24 cellular contexts compared by ENCODE assay signal in the genomic region with DNA sequence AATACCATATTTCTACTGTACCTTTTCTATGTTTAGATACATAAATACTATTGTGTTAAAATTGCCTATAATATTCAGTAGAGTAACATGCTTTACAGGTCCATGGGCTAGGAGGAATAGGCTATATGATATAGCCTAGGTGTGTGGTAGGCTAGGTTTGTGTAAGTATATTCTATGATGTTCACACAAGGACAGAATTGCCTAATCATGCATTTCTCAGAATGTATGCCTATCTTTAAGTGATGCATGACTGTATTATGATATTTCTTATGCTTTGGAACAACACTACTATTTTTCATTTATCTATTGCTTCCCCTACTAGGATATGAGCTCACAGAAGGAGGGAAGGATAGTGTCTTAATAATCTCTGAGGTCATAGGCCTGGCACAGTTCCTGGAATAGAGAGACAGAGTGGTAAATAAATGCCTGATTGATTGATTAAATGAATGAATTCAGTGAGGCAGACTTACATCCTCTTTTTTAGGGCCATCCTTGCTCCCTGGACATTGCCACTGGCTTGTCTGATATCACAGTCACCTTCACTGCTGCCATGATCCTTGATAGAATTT.
DNase-seq lines count a peak whose midpoint lies in the region; ATAC-seq, FAIRE-seq and TF ChIP-seq lines count a peak whose summit lies in the region.
"Had no signal": no experiment of that assay in that cellular context is flagged by ENCODE, and none has a peak within 500 bp of the region (broad histone marks: within the 10 kb centered on the region; RNA-seq: fewer than 3 reads in every experiment).

No MANE protein-coding gene starts in this region.

- peak overlapping the region; percentile 9; the same call in 1 of the 3 replicates for H3K27ac ChIP-seq in K562 (ENCODE audit: extremely low read depth, low read depth, low read length)
- H3K27ac ChIP-seq: 22Rv1, BLaER1 had no signal

- DNase-seq in DMS 273 (lab: John Stamatoyannopoulos, UW; ENCODE audit: unreplicated experiment): peak; percentile 8
- no peak for DNase-seq in DMS 273 treated with DMSO at 0.1 percent for 48 hours (lab: John Stamatoyannopoulos, UW)
- peak; percentile 14 for DNase-seq in NCI-H774 (lab: John Stamatoyannopoulos, UW)
- peak in 2 of 4 experiments; percentile 27 to 57 for DNase-seq in K562 (ENCODE audit: extremely low read depth in 1 of 4, low spot score in 3 of 4)
- no peak for DNase-seq in MV-4-11 (lab: John Stamatoyannopoulos, UW)
- no peak for DNase-seq in NK-92 treated with Interleukin-12 subunit alpha and Interleukin-12 subunit beta, amount 100 ng/mL, for 24 hours (lab: John Stamatoyannopoulos, UW)
- no peak for DNase-seq in mesenteric fat pad (ENCODE audit: low spot score)
- DNase-seq: ACHN; CD4-positive, alpha-beta T cell; COR-L47; DMS153; GOT3; HCEC 1CT; KG1; NCI-H1105 treated with DMSO at 0.1 percent for 48 hours; NCI-H1694; NCI-H2081; NCI-H2171; NCI-H526 treated with DMSO at 0.1 percent for 48 hours had no signal

- no peak for FAIRE-seq in K562 (lab: Jason Lieb, UNC)
- FAIRE-seq: GM12892, RCC 7860 had no signal

- no peaks in the 10 kb centered on the region for H4K20me1 ChIP-seq in K562 (replicated peaks; ENCODE audit: control insufficient read depth, insufficient read depth, low read length)
- H4K20me1 ChIP-seq: BLaER1 had no signal

- TF ChIP-seq CTCF in K562 (IDR thresholded peaks at IDR 0.05 in 2 of 3, conservative IDR thresholded peaks at IDR 0.05 in 1 of 3; ENCODE audit: insufficient read depth in 2 of 3, low read depth in 1 of 3, low read length in 3 of 3): no peak

- peak overlapping the region; percentile 4; the same call in 1 of the 2 replicates for H3K4me2 ChIP-seq in K562 (ENCODE audit: insufficient read depth, low read length)

- no peaks in the 10 kb centered on the region for H3K36me3 ChIP-seq in K562 (ENCODE audit: control insufficient read depth, insufficient read depth, low read length)
- H3K36me3 ChIP-seq: BLaER1 had no signal

- intact Hi-C loops in K562 (cut with micrococcal nuclease): no loop called here

- BruUV-seq in K562 (replicated peaks; lab: Mats Ljungman, UMichigan): no TSS peak

- peak; percentile 58; the same call in 1 of the 2 replicates for TF ChIP-seq EP300 in K562 (IDR thresholded peaks at IDR 0.05; ENCODE audit: low read length)

- POLR2A ChIA-PET in K562 (lab: Yijun Ruan, JAX): interaction anchor here (0.6 to 1.6 kb wide), 2 partner anchors 70 to 469 kb away, joined by 3 read pairs; no protein-coding TSS in a partner anchor

- H3K9ac ChIP-seq in K562 (ENCODE audit: insufficient read depth in 1 of 2, low read depth in 2 of 2, low read length in 2 of 2): no peak overlapping the region
- H3K9ac ChIP-seq: BLaER1 had no signal

- H3K9me1 ChIP-seq in K562 (ENCODE audit: control insufficient read depth, insufficient read depth, low read length): no peaks in the 10 kb centered on the region

- TF ChIP-seq RAD21 in K562 (CRISPR knock-in tag; conservative IDR thresholded peaks at IDR 0.05 in 1 of 2, IDR thresholded peaks at IDR 0.05 in 1 of 2): no peak

- peak; percentile 67 for ATAC-seq in K562
- ATAC-seq in GM18502 (IDR thresholded peaks at IDR 0.05; ENCODE audit: poor library complexity, unreplicated experiment): no peak

- peaks cover 0 to 22% of the 10 kb centered on the region in 2 experiments; a peak in 3 of 5 replicates for H3K4me1 ChIP-seq in K562 (replicated peaks in 1 of 2; ENCODE audit: control insufficient read depth in 2 of 2, insufficient read depth in 2 of 2, low read length in 2 of 2)

- no peak for TF ChIP-seq POLR2A in K562 (conservative IDR thresholded peaks at IDR 0.05)

- in situ Hi-C loops in K562 (cut with MboI): no loop called here

- H3K4me3 ChIP-seq in K562: no peak overlapping the region
- H3K4me3 ChIP-seq: BLaER1 had no signal

- no peaks in the 10 kb centered on the region for H3K27me3 ChIP-seq in K562 (ENCODE audit: control insufficient read depth in 2 of 2, insufficient read depth in 2 of 2, low read length in 2 of 2)
- H3K27me3 ChIP-seq: BLaER1 had no signal

- H2AFZ ChIP-seq in K562 (ENCODE audit: low read depth, low read length): peak overlapping the region; percentile 13

- no peaks in the 10 kb centered on the region for H3K79me2 ChIP-seq in K562 (ENCODE audit: control insufficient read depth, insufficient read depth, low read length)

- CTCF ChIA-PET in K562 (lab: Yijun Ruan, JAX; ENCODE audit: low intra/inter-chr PET ratio): no interaction called here

- H3K9me3 ChIP-seq in K562 (replicated peaks; ENCODE audit: control insufficient read depth, insufficient read depth, low read depth, low read length): peaks cover 5% of the 10 kb centered on the region

TF ChIP-seq in K562, 482 proteins besides CTCF, POLR2A, EP300 and RAD21 (continues in another document):
- TF ChIP-seq HDAC1 (IDR thresholded peaks at IDR 0.05) (peak in 1 of 2 experiments; percentile 10; a peak in 1 of 4 replicates), TGIF2 (CRISPR knock-in tag; IDR thresholded peaks at IDR 0.05) (no peak), CBFB (CRISPR knock-in tag; IDR thresholded peaks at IDR 0.05) (no peak), ZC3H4 (CRISPR knock-in tag; IDR thresholded peaks at IDR 0.05; ENCODE audit: borderline replicate concordance) (no peak), E2F1 (CRISPR knock-in tag; IDR thresholded peaks at IDR 0.05) (no peak), C11orf30 (IDR thresholded peaks at IDR 0.05; ENCODE audit: low read depth) (peak; percentile 83), MYBL2 (IDR thresholded peaks at IDR 0.05; ENCODE audit: low read depth) (no peak), MYBL2 (CRISPR knock-in tag; IDR thresholded peaks at IDR 0.05; ENCODE audit: borderline replicate concordance) (no peak), ZNF766 (CRISPR knock-in tag; conservative IDR thresholded peaks at IDR 0.05) (no peak), HMBOX1 (IDR thresholded peaks at IDR 0.05) (no peak), DNMT1 (IDR thresholded peaks at IDR 0.05) (no peak), HEY1 (CRISPR knock-in tag; IDR thresholded peaks at IDR 0.05; ENCODE audit: borderline replicate concordance) (no peak), ZKSCAN1 (IDR thresholded peaks at IDR 0.05; ENCODE audit: low read depth, low read length) (no peak), KDM1A (IDR thresholded peaks at IDR 0.05) (0 out of 4 replicates have a peak, but pooled peaks of 1 of the 2 experiments have one; percentile 23), ARHGAP35 (IDR thresholded peaks at IDR 0.05; ENCODE audit: partially characterized antibody) (no peak), MXD1 (CRISPR knock-in tag; IDR thresholded peaks at IDR 0.05; ENCODE audit: borderline replicate concordance, poor library complexity, severe bottlenecking) (no peak), HNRNPUL1 (IDR thresholded peaks at IDR 0.05; ENCODE audit: low read length) (no peak), ETV1 (tag; conservative IDR thresholded peaks at IDR 0.05; ENCODE audit: low read depth) (no peak), ZC3H11A (IDR thresholded peaks at IDR 0.05; ENCODE audit: low read depth, low read length) (no peak), ARID1B (IDR thresholded peaks at IDR 0.05) (peak; percentile 77; the same call in 1 of the 2 replicates), SIRT6 (IDR thresholded peaks at IDR 0.05; ENCODE audit: low read depth, low read length) (no peak), PML (IDR thresholded peaks at IDR 0.05; ENCODE audit: low read length) (no peak), CEBPB (tag; IDR thresholded peaks at IDR 0.05) (peak; percentile 89), BRF1 (IDR thresholded peaks at IDR 0.05; ENCODE audit: borderline replicate concordance, extremely low read depth, insufficient read length) (no peak)
- TF ChIP-seq, protein P1, sequence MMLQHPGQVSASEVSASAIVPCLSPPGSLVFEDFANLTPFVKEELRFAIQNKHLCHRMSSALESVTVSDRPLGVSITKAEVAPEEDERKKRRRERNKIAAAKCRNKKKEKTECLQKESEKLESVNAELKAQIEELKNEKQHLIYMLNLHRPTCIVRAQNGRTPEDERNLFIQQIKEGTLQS (IDR thresholded peaks at IDR 0.05): peak; percentile 49
- TF ChIP-seq, protein P1 (CRISPR knock-in tag; conservative IDR thresholded peaks at IDR 0.05): no peak
- TF ChIP-seq, protein P2, sequence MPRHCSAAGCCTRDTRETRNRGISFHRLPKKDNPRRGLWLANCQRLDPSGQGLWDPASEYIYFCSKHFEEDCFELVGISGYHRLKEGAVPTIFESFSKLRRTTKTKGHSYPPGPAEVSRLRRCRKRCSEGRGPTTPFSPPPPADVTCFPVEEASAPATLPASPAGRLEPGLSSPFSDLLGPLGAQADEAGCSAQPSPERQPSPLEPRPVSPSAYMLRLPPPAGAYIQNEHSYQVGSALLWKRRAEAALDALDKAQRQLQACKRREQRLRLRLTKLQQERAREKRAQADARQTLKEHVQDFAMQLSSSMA (CRISPR knock-in tag; IDR thresholded peaks at IDR 0.05): no peak

Comparison
In these comparisons a context has a peak if more than half of its experiments do, and no peak if none do; other contexts are left out.
1. DNase-seq: peak in DMS 273 (single experiment) and NCI-H774 (single experiment); none in DMS 273 treated with DMSO at 0.1 percent for 48 hours (single experiment), MV-4-11 (single experiment), NK-92 treated with Interleukin-12 subunit alpha and Interleukin-12 subunit beta, amount 100 ng/mL, for 24 hours (single experiment) and mesenteric fat pad (single experiment).